9 cellular contexts compared by ENCODE assay signal in genomic region chr6:134247271-134247833, GRCh38.
DNase-seq lines count a peak whose midpoint lies in the region; TF ChIP-seq lines count a peak whose summit lies in the region.
"Had no signal": no experiment of that assay in that cellular context is flagged by ENCODE, and none has a peak within 500 bp of the region (broad histone marks: within the 10 kb centered on the region; RNA-seq: fewer than 3 reads in every experiment).

No MANE protein-coding gene starts in this region.

- H3K4me3 ChIP-seq in skin epidermis, result no peak overlapping the region

- H3K27ac ChIP-seq in skin epidermis, result peak overlapping the region in 13 of 21 experiments; percentile 24 to 68 (median 47)

- no peak for TF ChIP-seq CTCF in GM20000 (IDR thresholded peaks at IDR 0.05; ENCODE audit: extremely low read depth, missing control alignments)

- no peaks in the 10 kb centered on the region for H3K27me3 Mint-ChIP-seq in IgD-negative memory B cell

- DNase-seq in Ammon's horn (ENCODE audit: low spot score) (peak; percentile 44), GM20000 (ENCODE audit: low spot score) (peak; percentile 57), activated T-helper 1 cell treated with Interleukin-2 at 50 U/mL for 16 hours (ENCODE audit: low read depth) (peak; percentile 54), LoVo (ENCODE audit: low spot score) (no peak), NCI-H510A (lab: John Stamatoyannopoulos, UW) (no peak), GDM1 (lab: John Stamatoyannopoulos, UW) (no peak)

- H3K27ac Mint-ChIP-seq in IgD-negative memory B cell, result peak overlapping the region; percentile 85 to 96 (median 95)

- H3K4me3 Mint-ChIP-seq in IgD-negative memory B cell, result peak overlapping the region; percentile 22 to 67 (median 48)
- H3K4me3 Mint-ChIP-seq: neural crest cell had no signal

- H3K36me3 Mint-ChIP-seq in IgD-negative memory B cell, result peaks cover 4% of the 10 kb centered on the region

- H3K9me3 Mint-ChIP-seq in IgD-negative memory B cell, result no peaks in the 10 kb centered on the region

- H3K4me1 Mint-ChIP-seq in IgD-negative memory B cell, result peaks cover 34 to 40% (median 39%) of the 10 kb centered on the region in 3 donors
- H3K4me1 Mint-ChIP-seq: neural crest cell had no signal

Comparison
In these comparisons a context has a peak if more than half of its experiments do, and no peak if none do; other contexts are left out.
1. DNase-seq: peak in Ammon's horn (single experiment), GM20000 (single experiment) and activated T-helper 1 cell treated with Interleukin-2 at 50 U/mL for 16 hours (single experiment); none in LoVo (single experiment), NCI-H510A (single experiment) and GDM1 (single experiment).